Comparison of ENCODE assay signal across 11 cellular contexts in the genomic region with DNA sequence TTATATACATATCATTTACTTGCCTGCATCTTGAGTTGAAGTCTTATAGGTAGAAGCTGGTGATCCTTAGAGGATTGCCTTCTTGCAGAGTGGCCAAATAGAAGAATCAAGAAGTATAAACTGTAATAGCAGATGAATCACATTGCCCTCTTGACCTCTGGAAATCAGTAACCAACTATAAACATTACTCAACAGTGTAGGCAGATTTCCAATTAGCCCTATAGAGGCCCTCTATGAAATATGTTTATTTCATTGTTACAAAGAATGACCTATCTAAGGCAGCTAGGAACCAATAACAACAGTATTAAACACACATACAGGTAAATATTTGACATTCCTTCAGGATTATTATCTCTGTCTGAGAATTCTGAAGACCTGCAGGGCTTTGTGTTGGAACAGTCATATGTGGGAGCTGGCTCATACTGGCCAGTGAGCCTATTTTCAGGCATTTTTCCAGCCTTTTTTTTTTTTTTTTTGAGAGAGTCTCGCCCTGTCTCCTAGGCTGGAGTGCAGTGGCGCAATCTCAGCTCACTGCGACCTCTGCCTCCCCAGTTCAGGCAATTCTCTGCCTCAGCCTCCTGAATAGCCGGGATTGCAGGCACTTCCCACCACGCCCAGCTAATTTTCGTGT. TPM values are rescaled to one million over a fixed set of nuclear protein-coding genes. Genes with fewer than 3 reads are reported as not detected.
A peak's percentile ranks its signal among the peaks of the same experiment; 100 is the strongest.
DNase-seq lines count a peak whose midpoint lies in the region; ATAC-seq, FAIRE-seq and TF ChIP-seq lines count a peak whose summit lies in the region.
"Had no signal": no experiment of that assay in that cellular context is flagged by ENCODE, and none has a peak within 500 bp of the region (broad histone marks: within the 10 kb centered on the region; RNA-seq: fewer than 3 reads in every experiment).

No MANE protein-coding gene starts in this region.

- no peak overlapping the region for H3K27ac Mint-ChIP-seq in endothelial cell (ENCODE audit: unreplicated experiment)

- no peaks in the 10 kb centered on the region for H3K4me1 ChIP-seq in GM12878 (ENCODE audit: control insufficient read depth, insufficient read depth, low read length)
- H3K4me1 ChIP-seq in heart left ventricle, result no peaks in the 10 kb centered on the region

- WGBS in GM12878 (ENCODE audit: insufficient coverage, insufficient replicate concordance, low lambda C conversion rate, missing lambda C conversion rate), result 38% methylated on average over 6 of the region's 6 CpGs
- WGBS in heart left ventricle, 4 donors, result 89 to 97% (median 91%) methylated on average over 6 of the region's 6 CpGs

- TF ChIP-seq EP300 in GM12878 (IDR thresholded peaks at IDR 0.05; ENCODE audit: borderline replicate concordance in 1 of 2, control insufficient read depth in 1 of 2, low read depth in 2 of 2, low read length in 2 of 2), result no peak

- no peak for TF ChIP-seq CTCF in GM12878 (IDR thresholded peaks at IDR 0.05 in 2 of 3, conservative IDR thresholded peaks at IDR 0.05 in 1 of 3; ENCODE audit: control insufficient read depth in 2 of 3, extremely low read depth in 1 of 3, insufficient read depth in 1 of 3, low read depth in 3 of 3, low read length in 3 of 3)
- no peak for TF ChIP-seq CTCF in heart left ventricle (IDR thresholded peaks at IDR 0.05)
- no peak for TF ChIP-seq CTCF in endothelial cell (IDR thresholded peaks at IDR 0.05; ENCODE audit: unreplicated experiment)

- H3K9ac ChIP-seq in GM12878 (ENCODE audit: control insufficient read depth, insufficient read depth, low read length), result no peak overlapping the region

- H2AFZ ChIP-seq in GM12878 (ENCODE audit: control insufficient read depth, low read depth, low read length), result no peak overlapping the region

- H3K4me3 ChIP-seq in GM12878 (no peak overlapping the region), heart left ventricle (no peak overlapping the region)

- no peak for TF ChIP-seq POLR2A in GM12878 (IDR thresholded peaks at IDR 0.05; ENCODE audit: low read depth, low read length)
- TF ChIP-seq POLR2A in heart left ventricle (IDR thresholded peaks at IDR 0.05), result no peak

- H3K9me3 ChIP-seq in GM12878 (replicated peaks; ENCODE audit: control insufficient read depth, insufficient read depth, low read length), result no peaks in the 10 kb centered on the region; the same call in 2 of the 3 replicates
- H3K9me3 ChIP-seq in heart left ventricle, result peaks cover 0 to 17% (median 5%) of the 10 kb centered on the region in 12 donors

- H3K36me3 Mint-ChIP-seq in endothelial cell (ENCODE audit: low read depth, unreplicated experiment), result no peaks in the 10 kb centered on the region

- SMC1A ChIA-PET in GM12878 (lab: Charles Lee; ENCODE audit: uncharacterized antibody, unreplicated experiment), result interaction anchor here (0.6 to 1.7 kb wide), 7 partner anchors 15 to 132 kb away, joined by 3 to 5 read pairs (median 3); no protein-coding TSS in a partner anchor

- RAD21 ChIA-PET in GM12878 (lab: Charles Lee; ENCODE audit: unreplicated experiment), result interaction anchor here (2.8 kb wide), 1 partner anchor 16 kb away, joined by 10 read pairs; no protein-coding TSS in a partner anchor

- DNase-seq in SIG-M5 treated with dmso at 0.1 percent for 504 hours (lab: John Stamatoyannopoulos, UW; ENCODE audit: unreplicated experiment) (peak; percentile 77), SIG-M5 (lab: John Stamatoyannopoulos, UW) (no peak), GM12878 (ENCODE audit: low read depth, low spot score) (no peak), left kidney (ENCODE audit: low read depth, low spot score) (peak; percentile 35), nucleus accumbens (lab: John Stamatoyannopoulos, UW) (no peak), heart left ventricle (no peak), endothelial cell (ENCODE audit: low spot score) (no peak)
- DNase-seq: NCI-H526 treated with DMSO at 0.1 percent for 48 hours, occipital lobe had no signal

- no TSS peak for BruUV-seq in GM12878 (replicated peaks; lab: Mats Ljungman, UMichigan)

- peak; percentile 53 for ATAC-seq in GM12878
- ATAC-seq in heart left ventricle, result no peak
- no peak for ATAC-seq in activated CD4-positive, CD25-positive, alpha-beta regulatory T cell treated with anti-CD3 and anti-CD28 coated beads, Interleukin-2, amount 50 U/mL, for 24 hours

- intact Hi-C loops in GM12878 (cut with micrococcal nuclease; ENCODE audit: unreplicated experiment), result no loop called here
- intact Hi-C loops in heart left ventricle (cut with DNase I), result no loop called here

- H3K4me3 Mint-ChIP-seq in endothelial cell (ENCODE audit: unreplicated experiment), result no peak overlapping the region

- no peak overlapping the region for H3K27ac ChIP-seq in GM12878 (ENCODE audit: control insufficient read depth, insufficient read depth)
- H3K27ac ChIP-seq in heart left ventricle, result no peak overlapping the region

- CTCF ChIA-PET in GM12878 (lab: Yijun Ruan, JAX), result interaction anchor here (0.6 to 1.7 kb wide), 3 partner anchors 16 to 227 kb away, joined by 5 to 8 read pairs (median 5); no protein-coding TSS in a partner anchor

- POLR2A ChIA-PET in GM12878 (lab: Charles Lee), result interaction anchor here (1.2 kb wide), 1 partner anchor 19 kb away, joined by 6 read pairs; no protein-coding TSS in a partner anchor

- no peak for FAIRE-seq in GM12878 (lab: Jason Lieb, UNC)
- FAIRE-seq: A204.1 had no signal

- H3K4me2 ChIP-seq in GM12878 (ENCODE audit: control insufficient read depth, insufficient read depth), result no peak overlapping the region

- H3K27me3 Mint-ChIP-seq in endothelial cell (ENCODE audit: unreplicated experiment), result no peaks in the 10 kb centered on the region

- no peaks in the 10 kb centered on the region for H4K20me1 ChIP-seq in GM12878 (ENCODE audit: control insufficient read depth, insufficient read depth)

- no peaks in the 10 kb centered on the region for H3K36me3 ChIP-seq in GM12878 (ENCODE audit: control insufficient read depth in 2 of 2, insufficient read depth in 2 of 2, low read length in 1 of 2)
- H3K36me3 ChIP-seq in heart left ventricle, result no peaks in the 10 kb centered on the region

- in situ Hi-C loops in GM12878 (cut with MboI), result loop anchor here (25.0 kb wide), 1 partner anchor 610 kb away; no protein-coding TSS in a partner anchor

- no peaks in the 10 kb centered on the region for H3K79me2 ChIP-seq in GM12878 (ENCODE audit: control insufficient read depth, insufficient read depth, low read length)

- H3K27me3 ChIP-seq in GM12878 (replicated peaks in 1 of 2; ENCODE audit: control insufficient read depth in 2 of 2, insufficient read depth in 2 of 2, low read length in 1 of 2), result no peaks in the 10 kb centered on the region
- H3K27me3 ChIP-seq in heart left ventricle, result no peaks in the 10 kb centered on the region

- TF ChIP-seq RAD21 in GM12878 (IDR thresholded peaks at IDR 0.05; ENCODE audit: insufficient read depth, low read depth, low read length), result no peak

- H3K9me3 Mint-ChIP-seq in endothelial cell (ENCODE audit: unreplicated experiment), result no peaks in the 10 kb centered on the region

- H3K4me1 Mint-ChIP-seq in endothelial cell (ENCODE audit: unreplicated experiment), result no peaks in the 10 kb centered on the region

TF ChIP-seq in GM12878, 131 proteins besides CTCF, POLR2A, EP300 and RAD21:
- TF ChIP-seq NR2F1 (conservative IDR thresholded peaks at IDR 0.05), result peak; percentile 61
- TF ChIP-seq, protein P1, sequence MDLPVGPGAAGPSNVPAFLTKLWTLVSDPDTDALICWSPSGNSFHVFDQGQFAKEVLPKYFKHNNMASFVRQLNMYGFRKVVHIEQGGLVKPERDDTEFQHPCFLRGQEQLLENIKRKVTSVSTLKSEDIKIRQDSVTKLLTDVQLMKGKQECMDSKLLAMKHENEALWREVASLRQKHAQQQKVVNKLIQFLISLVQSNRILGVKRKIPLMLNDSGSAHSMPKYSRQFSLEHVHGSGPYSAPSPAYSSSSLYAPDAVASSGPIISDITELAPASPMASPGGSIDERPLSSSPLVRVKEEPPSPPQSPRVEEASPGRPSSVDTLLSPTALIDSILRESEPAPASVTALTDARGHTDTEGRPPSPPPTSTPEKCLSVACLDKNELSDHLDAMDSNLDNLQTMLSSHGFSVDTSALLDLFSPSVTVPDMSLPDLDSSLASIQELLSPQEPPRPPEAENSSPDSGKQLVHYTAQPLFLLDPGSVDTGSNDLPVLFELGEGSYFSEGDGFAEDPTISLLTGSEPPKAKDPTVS (IDR thresholded peaks at IDR 0.05; ENCODE audit: low read depth, low read length), result no peak
TF ChIP-seq in GM12878: peak in this region for 1.

RNA-seq across cellular contexts. Expression of a gene that starts 7.2 kb away (rescaled TPM):
- 183 and 195 TPM in 2 replicates for total RNA-seq in GM12878 (2013; cell fraction: nucleolus; rRNA removed)
- total RNA-seq in GM12878 (2014; rRNA removed), result 94.7 and 139 TPM in 2 replicates
- 200 and 229 TPM in 2 replicates for total RNA-seq in GM12878 (2014; rRNA removed; fragmentation: Illumina TruSeq; extraction: Trizol)
- 190 and 203 TPM in 2 replicates for total RNA-seq in GM12878 (2021)
- 109 TPM for polyA plus RNA-seq in GM12878 (2011; ENCODE audit: low read depth)
- 588 and 745 TPM in 2 replicates for polyA plus RNA-seq in GM12878 (2011; rRNA removed)
- 297 and 342 TPM in 2 replicates for polyA plus RNA-seq in GM12878 (2011; cell fraction: cytosol; rRNA removed)
- polyA plus RNA-seq in GM12878 (2011; cell fraction: nucleus; rRNA removed), result 282 and 382 TPM in 2 replicates
- 162 and 251 TPM in 2 replicates for polyA plus RNA-seq in GM12878 (2012)
- polyA plus RNA-seq in GM12878 (2014; fragmentation: Illumina TruSeq; extraction: Trizol), result 240 and 288 TPM in 2 replicates
- polyA plus RNA-seq in GM12878 (2014; fragmentation: Nextera tagmentation; extraction: Ambion mirVana), result 100 to 1,000 TPM; 174 to 259 TPM
- 225 and 243 TPM in 2 replicates for polyA plus RNA-seq in GM12878 (2014; rRNA removed)
- 100 to 1,000 TPM; 490 to 511 TPM for polyA plus RNA-seq in GM12878 (2016; fragmentation: Nextera tagmentation; extraction: Ambion mirVana)
- polyA minus RNA-seq in GM12878 (2011; rRNA and poly(A)+ RNA removed), result 167 and 240 TPM in 2 replicates
- 93.7 and 113 TPM in 2 replicates for polyA minus RNA-seq in GM12878 (2011; cell fraction: cytosol; rRNA and poly(A)+ RNA removed)
- polyA minus RNA-seq in GM12878 (2011; cell fraction: nucleus; rRNA and poly(A)+ RNA removed), result 99.6 and 160 TPM in 2 replicates
- 10 to 100 TPM; 48.9 to 88.5 (median 69.4) TPM for total RNA-seq in heart left ventricle
- polyA plus RNA-seq in heart left ventricle, result 10 to 100 TPM; 25.9 to 66.7 TPM
- 182 TPM for total RNA-seq in endothelial cell (ENCODE audit: unreplicated experiment)

Comparison
In these comparisons a context has a peak if more than half of its experiments do, and no peak if none do; other contexts are left out.
1. DNase-seq: peak in SIG-M5 treated with dmso at 0.1 percent for 504 hours (single experiment) and left kidney (single experiment); none in SIG-M5 (single experiment), GM12878 (single experiment), nucleus accumbens (0 of 56), heart left ventricle (0 of 5) and endothelial cell (single experiment).